ENCODE assay signal across 1 cellular context in the genomic region with DNA sequence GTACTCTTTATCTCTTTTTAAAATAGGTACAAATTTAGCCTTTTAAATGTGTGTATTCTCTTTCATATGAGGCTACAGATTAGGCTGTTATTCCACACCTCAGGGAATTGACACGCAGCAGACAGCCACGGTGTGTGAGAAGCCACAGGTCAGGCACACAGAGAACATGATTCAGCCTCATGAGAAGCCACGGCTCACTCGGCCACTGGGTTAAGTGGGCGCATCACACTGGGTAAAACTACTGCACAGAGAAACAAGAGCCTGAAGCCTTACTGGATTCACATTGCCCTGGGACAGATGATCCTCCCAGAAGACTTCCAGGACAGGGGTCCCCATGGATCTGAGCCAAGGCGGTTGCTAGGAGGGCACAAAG.
TF ChIP-seq lines count a peak whose summit lies in the region.

No MANE protein-coding gene starts in this region.

TF ChIP-seq in HepG2, 621 proteins besides CTCF, POLR2A, EP300 and RAD21:
- TF ChIP-seq E2F5 (CRISPR knock-in tag; conservative IDR thresholded peaks at IDR 0.05) = no peak
- no peak for TF ChIP-seq ZNF138 (CRISPR knock-in tag; IDR thresholded peaks at IDR 0.05; ENCODE audit: low read depth)
- TF ChIP-seq, protein P1, sequence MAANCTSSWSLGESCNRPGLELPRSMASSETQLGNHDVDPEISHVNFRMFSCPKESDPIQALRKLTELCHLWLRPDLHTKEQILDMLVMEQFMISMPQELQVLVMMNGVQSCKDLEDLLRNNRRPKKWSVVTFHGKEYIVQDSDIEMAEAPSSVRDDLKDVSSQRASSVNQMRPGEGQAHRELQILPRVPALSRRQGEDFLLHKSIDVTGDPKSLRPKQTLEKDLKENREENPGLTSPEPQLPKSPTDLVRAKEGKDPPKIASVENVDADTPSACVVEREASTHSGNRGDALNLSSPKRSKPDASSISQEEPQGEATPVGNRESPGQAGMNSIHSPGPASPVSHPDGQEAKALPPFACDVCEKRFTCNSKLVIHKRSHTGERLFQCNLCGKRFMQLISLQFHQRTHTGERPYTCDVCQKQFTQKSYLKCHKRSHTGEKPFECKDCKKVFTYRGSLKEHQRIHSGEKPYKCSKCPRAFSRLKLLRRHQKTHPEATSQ (CRISPR knock-in tag; IDR thresholded peaks at IDR 0.05; ENCODE audit: borderline replicate concordance) = no peak
- TF ChIP-seq, protein P2, sequence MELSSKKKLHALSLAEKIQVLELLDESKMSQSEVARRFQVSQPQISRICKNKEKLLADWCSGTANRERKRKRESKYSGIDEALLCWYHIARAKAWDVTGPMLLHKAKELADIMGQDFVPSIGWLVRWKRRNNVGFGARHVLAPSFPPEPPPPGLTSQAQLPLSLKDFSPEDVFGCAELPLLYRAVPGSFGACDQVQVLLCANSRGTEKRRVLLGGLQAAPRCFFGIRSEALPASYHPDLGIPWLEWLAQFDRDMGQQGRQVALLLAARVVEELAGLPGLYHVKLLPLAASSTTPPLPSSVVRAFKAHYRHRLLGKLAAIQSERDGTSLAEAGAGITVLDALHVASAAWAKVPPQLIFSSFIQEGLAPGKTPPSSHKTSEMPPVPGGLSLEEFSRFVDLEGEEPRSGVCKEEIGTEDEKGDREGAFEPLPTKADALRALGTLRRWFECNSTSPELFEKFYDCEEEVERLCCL (CRISPR knock-in tag; IDR thresholded peaks at IDR 0.05; ENCODE audit: borderline replicate concordance) = no peak
- TF ChIP-seq ZNF354B (CRISPR knock-in tag; IDR thresholded peaks at IDR 0.05) = no peak
- no peak for TF ChIP-seq GATAD2A (CRISPR knock-in tag; IDR thresholded peaks at IDR 0.05)
- TF ChIP-seq, protein P3, sequence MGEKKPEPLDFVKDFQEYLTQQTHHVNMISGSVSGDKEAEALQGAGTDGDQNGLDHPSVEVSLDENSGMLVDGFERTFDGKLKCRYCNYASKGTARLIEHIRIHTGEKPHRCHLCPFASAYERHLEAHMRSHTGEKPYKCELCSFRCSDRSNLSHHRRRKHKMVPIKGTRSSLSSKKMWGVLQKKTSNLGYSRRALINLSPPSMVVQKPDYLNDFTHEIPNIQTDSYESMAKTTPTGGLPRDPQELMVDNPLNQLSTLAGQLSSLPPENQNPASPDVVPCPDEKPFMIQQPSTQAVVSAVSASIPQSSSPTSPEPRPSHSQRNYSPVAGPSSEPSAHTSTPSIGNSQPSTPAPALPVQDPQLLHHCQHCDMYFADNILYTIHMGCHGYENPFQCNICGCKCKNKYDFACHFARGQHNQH (CRISPR knock-in tag; IDR thresholded peaks at IDR 0.05) = no peak
- TF ChIP-seq ATF7-NPFF (CRISPR knock-in tag; IDR thresholded peaks at IDR 0.05; ENCODE audit: low read depth) = no peak
- TF ChIP-seq YEATS2 (CRISPR knock-in tag; IDR thresholded peaks at IDR 0.05; ENCODE audit: borderline replicate concordance) = no peak
- no peak for TF ChIP-seq ZSCAN25 (CRISPR knock-in tag; IDR thresholded peaks at IDR 0.05)
- no peak for TF ChIP-seq ZNF143 (CRISPR knock-in tag; IDR thresholded peaks at IDR 0.05)
- no peak for TF ChIP-seq ZNF501 (CRISPR knock-in tag; IDR thresholded peaks at IDR 0.05)
- TF ChIP-seq MED13 (CRISPR knock-in tag; IDR thresholded peaks at IDR 0.05) = no peak
- no peak for TF ChIP-seq ZNF713 (CRISPR knock-in tag; IDR thresholded peaks at IDR 0.05)
- no peak for TF ChIP-seq ZNF790 (CRISPR knock-in tag; IDR thresholded peaks at IDR 0.05; ENCODE audit: borderline replicate concordance)
- TF ChIP-seq, protein P4, sequence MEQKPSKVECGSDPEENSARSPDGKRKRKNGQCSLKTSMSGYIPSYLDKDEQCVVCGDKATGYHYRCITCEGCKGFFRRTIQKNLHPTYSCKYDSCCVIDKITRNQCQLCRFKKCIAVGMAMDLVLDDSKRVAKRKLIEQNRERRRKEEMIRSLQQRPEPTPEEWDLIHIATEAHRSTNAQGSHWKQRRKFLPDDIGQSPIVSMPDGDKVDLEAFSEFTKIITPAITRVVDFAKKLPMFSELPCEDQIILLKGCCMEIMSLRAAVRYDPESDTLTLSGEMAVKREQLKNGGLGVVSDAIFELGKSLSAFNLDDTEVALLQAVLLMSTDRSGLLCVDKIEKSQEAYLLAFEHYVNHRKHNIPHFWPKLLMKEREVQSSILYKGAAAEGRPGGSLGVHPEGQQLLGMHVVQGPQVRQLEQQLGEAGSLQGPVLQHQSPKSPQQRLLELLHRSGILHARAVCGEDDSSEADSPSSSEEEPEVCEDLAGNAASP (CRISPR knock-in tag; IDR thresholded peaks at IDR 0.05; ENCODE audit: borderline replicate concordance) = no peak
- TF ChIP-seq ZNF577 (CRISPR knock-in tag; IDR thresholded peaks at IDR 0.05; ENCODE audit: borderline replicate concordance, low read depth) = no peak
- no peak for TF ChIP-seq ZFP36L1 (CRISPR knock-in tag; IDR thresholded peaks at IDR 0.05)
- TF ChIP-seq ZC3H13 (CRISPR knock-in tag; IDR thresholded peaks at IDR 0.05) = no peak
- TF ChIP-seq DPF2 (CRISPR knock-in tag; IDR thresholded peaks at IDR 0.05; ENCODE audit: borderline replicate concordance, low read depth) = no peak
